Comparison of ENCODE assay signal across 20 cellular contexts in genomic region chr5:33346534-33346933, GRCh38.
"Had no signal": no experiment of that assay in that cellular context is flagged by ENCODE, and none has a peak within 500 bp of the region (broad histone marks: within the 10 kb centered on the region; RNA-seq: fewer than 3 reads in every experiment).

No MANE protein-coding gene starts in this region.

- H3K36me3 ChIP-seq: colonic mucosa, heart left ventricle, thyroid gland, uterus had no signal

- H3K9me3 ChIP-seq: colonic mucosa, mucosa of descending colon, thyroid gland, uterus had no signal

- H3K27me3 Mint-ChIP-seq: activated CD4-positive, alpha-beta T cell treated with anti-CD3 and anti-CD28 coated beads, Interleukin-2, amount 10 ng/mL, durations not matched to agents 24 days and 14 days; activated naive CD4-positive, alpha-beta T cell treated with anti-CD3 and anti-CD28 coated beads, Interleukin-2, amount 10 ng/mL, durations not matched to agents 7 days and 5 days; activated T-helper 17 cell treated with anti-CD3 and anti-CD28 coated beads, Interleukin-2, amount 50 U/mL, for 72 hours; progenitor cell of endocrine pancreas had no signal

- H3K27me3 ChIP-seq: colonic mucosa, heart left ventricle, thyroid gland, uterus had no signal

- H3K4me1 Mint-ChIP-seq: activated CD4-positive, alpha-beta T cell treated with anti-CD3 and anti-CD28 coated beads, Interleukin-2, amount 10 ng/mL, durations not matched to agents 24 days and 14 days; activated naive CD4-positive, alpha-beta T cell treated with anti-CD3 and anti-CD28 coated beads, Interleukin-2, amount 10 ng/mL, durations not matched to agents 7 days and 5 days; activated T-helper 17 cell treated with anti-CD3 and anti-CD28 coated beads, Interleukin-2, amount 50 U/mL, for 72 hours; natural killer cell; WTC11 had no signal

- H3K36me3 Mint-ChIP-seq: activated naive CD4-positive, alpha-beta T cell treated with anti-CD3 and anti-CD28 coated beads, Interleukin-2, amount 10 ng/mL, durations not matched to agents 7 days and 5 days; natural killer cell; WTC11 had no signal

- H3K4me3 ChIP-seq: colonic mucosa, heart left ventricle, mucosa of descending colon, thyroid gland, uterus had no signal

- H3K27ac Mint-ChIP-seq: activated CD4-positive, alpha-beta T cell treated with anti-CD3 and anti-CD28 coated beads, Interleukin-2, amount 10 ng/mL, durations not matched to agents 24 days and 14 days; activated naive CD4-positive, alpha-beta T cell treated with anti-CD3 and anti-CD28 coated beads, Interleukin-2, amount 10 ng/mL, durations not matched to agents 7 days and 5 days; activated T-helper 17 cell treated with anti-CD3 and anti-CD28 coated beads, Interleukin-2, amount 50 U/mL, for 72 hours; natural killer cell; progenitor cell of endocrine pancreas; WTC11 had no signal

- H3K4me1 ChIP-seq: colonic mucosa, thyroid gland, uterus had no signal

- H3K27ac ChIP-seq: colonic mucosa, heart left ventricle, thyroid gland, uterus had no signal

- DNase-seq: activated CD4-positive, alpha-beta T cell treated with anti-CD3 and anti-CD28 coated beads, Interleukin-2, amount 10 ng/mL, durations not matched to agents 24 days and 14 days; activated CD8-positive, alpha-beta memory T cell treated with anti-CD3 and anti-CD28 coated beads for 24 hours; activated naive CD4-positive, alpha-beta T cell treated with anti-CD3 and anti-CD28 coated beads, Interleukin-2, amount 10 ng/mL, durations not matched to agents 7 days and 5 days; activated T-cell treated with anti-CD3 and anti-CD28 coated beads for 4 hours; colonic mucosa; effector memory CD4-positive, alpha-beta T cell; heart left ventricle; mammary epithelial cell; mucosa of descending colon; natural killer cell; nucleus accumbens; right cardiac atrium; small intestine; thyroid gland; uterus had no signal

- ATAC-seq: activated T-helper 17 cell treated with anti-CD3 and anti-CD28 coated beads, Interleukin-2, amount 50 U/mL, for 72 hours; heart left ventricle; mucosa of descending colon; natural killer cell; right cardiac atrium; WTC11 had no signal

- FAIRE-seq: frontal cortex, islet of Langerhans, small intestine had no signal

- H3K4me3 Mint-ChIP-seq: activated CD4-positive, alpha-beta T cell treated with anti-CD3 and anti-CD28 coated beads, Interleukin-2, amount 10 ng/mL, durations not matched to agents 24 days and 14 days; activated naive CD4-positive, alpha-beta T cell treated with anti-CD3 and anti-CD28 coated beads, Interleukin-2, amount 10 ng/mL, durations not matched to agents 7 days and 5 days; activated T-helper 17 cell treated with anti-CD3 and anti-CD28 coated beads, Interleukin-2, amount 50 U/mL, for 72 hours; natural killer cell; WTC11 had no signal
